8 cellular contexts compared by ENCODE assay signal in the genomic region with DNA sequence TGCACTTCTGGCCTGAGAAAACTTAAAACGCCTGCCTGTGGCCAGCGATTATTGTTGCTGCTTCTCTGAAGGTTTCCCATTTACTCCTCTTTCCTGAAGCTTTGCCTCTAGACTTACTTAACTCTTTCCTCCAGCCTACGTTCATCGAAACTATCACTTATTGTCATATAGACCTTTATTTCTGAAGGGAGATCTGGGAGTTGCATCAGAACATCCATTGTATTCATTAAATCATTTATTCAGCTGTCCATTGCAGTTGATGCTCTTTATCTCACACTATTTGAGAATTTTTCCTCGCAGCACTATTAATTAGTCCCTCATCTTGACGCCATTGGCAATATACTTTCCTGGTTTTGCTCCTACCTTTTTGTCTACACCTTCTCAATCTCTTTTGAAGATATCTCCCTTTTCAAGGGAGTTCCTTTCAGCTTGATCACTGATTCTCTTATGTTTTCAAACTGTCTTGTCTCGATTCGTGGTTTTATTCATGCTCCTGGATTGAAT. TPM values are rescaled to one million over a fixed set of nuclear protein-coding genes. Genes with fewer than 3 reads are reported as not detected.
DNase-seq lines count a peak whose midpoint lies in the region; ATAC-seq, FAIRE-seq and TF ChIP-seq lines count a peak whose summit lies in the region.

No MANE protein-coding gene starts in this region.

- H3K4me3 ChIP-seq in A673 (ENCODE audit: low read depth, low read length, poor library complexity, severe bottlenecking) = peak overlapping the region; percentile 63
- H3K4me3 ChIP-seq in HUES64 (ENCODE audit: low read length) = peak overlapping the region; percentile 73
- peak overlapping the region; percentile 82 to 94 for H3K4me3 ChIP-seq in muscle layer of duodenum (ENCODE audit: low read depth in 1 of 2, low read length in 2 of 2)

- H3K9me3 Mint-ChIP-seq in chondrocyte (ENCODE audit: low read depth) = peaks cover 16% of the 10 kb centered on the region

- H3K9me3 ChIP-seq in A673 (ENCODE audit: low read depth, low read length, poor library complexity, severe bottlenecking) (peaks cover 31% of the 10 kb centered on the region), HUES64 (ENCODE audit: insufficient read depth, low read depth, low read length) (peaks cover 16% of the 10 kb centered on the region), muscle layer of duodenum (ENCODE audit: control insufficient read depth in 1 of 2, low read length in 2 of 2) (peaks cover 6 to 22% of the 10 kb centered on the region in 2 donors)

- ATAC-seq in GM18861 (IDR thresholded peaks at IDR 0.05; ENCODE audit: unreplicated experiment) = no peak
- ATAC-seq in GM21381 (IDR thresholded peaks at IDR 0.05; ENCODE audit: unreplicated experiment) = no peak

- H3K27me3 Mint-ChIP-seq in chondrocyte (ENCODE audit: low read depth) = peaks cover 7% of the 10 kb centered on the region

- H3K27ac Mint-ChIP-seq in chondrocyte (ENCODE audit: unreplicated experiment) = peak overlapping the region; percentile 94

- intact Hi-C loops in A673 (cut with micrococcal nuclease; ENCODE audit: unreplicated experiment) = no loop called here

- peak overlapping the region; percentile 99 for H3K27ac ChIP-seq in A673 (ENCODE audit: low read depth, low read length, poor library complexity, severe bottlenecking)
- H3K27ac ChIP-seq in HUES64 (ENCODE audit: low read depth, low read length) = peak overlapping the region; percentile 89
- H3K27ac ChIP-seq in muscle layer of duodenum (ENCODE audit: low read length) = peak overlapping the region; percentile 10

- TSS peak; percentile 97 for BruUV-seq in A673 (replicated peaks; lab: Mats Ljungman, UMichigan)

- DNase-seq in A673 (ENCODE audit: low spot score) = no peak
- DNase-seq in chondrocyte (ENCODE audit: low spot score) = no peak
- DNase-seq in KBM-7 = no peak
- DNase-seq in RCC 7860 (ENCODE audit: low spot score) = no peak

- in situ Hi-C loops in KBM-7 (cut with MboI; ENCODE audit: low pct_unique_long_range_greater_than_20kb, low sequenced_read_pairs) = no loop called here

- WGBS in HUES64 = 63% methylated on average over 8 of the region's 8 CpGs

- no peaks in the 10 kb centered on the region for H3K36me3 ChIP-seq in A673 (ENCODE audit: insufficient read depth, low read length, poor library complexity, severe bottlenecking)
- no peaks in the 10 kb centered on the region for H3K36me3 ChIP-seq in HUES64 (ENCODE audit: insufficient read depth, low read length)
- peaks cover 0 to 7% of the 10 kb centered on the region in 2 donors for H3K36me3 ChIP-seq in muscle layer of duodenum (ENCODE audit: control insufficient read depth in 1 of 2, insufficient read depth in 2 of 2, low read length in 2 of 2)

- H3K27me3 ChIP-seq in A673 (replicated peaks; ENCODE audit: insufficient read depth, low read depth, low read length, poor library complexity) (peaks cover 9% of the 10 kb centered on the region), HUES64 (ENCODE audit: insufficient read depth, low read length) (peaks cover 7% of the 10 kb centered on the region; the same call in 1 of the 2 replicates), muscle layer of duodenum (ENCODE audit: low read depth, low read length) (no peaks in the 10 kb centered on the region)

- peak overlapping the region; percentile 44 for H3K9ac ChIP-seq in HUES64 (ENCODE audit: low read depth, low read length)

- FAIRE-seq in RCC 7860 (lab: Jason Lieb, UNC) = no peak

- H3K36me3 Mint-ChIP-seq in chondrocyte (ENCODE audit: low read depth) = peaks cover 2% of the 10 kb centered on the region

- TF ChIP-seq CTCF in A673 (conservative IDR thresholded peaks at IDR 0.05; ENCODE audit: low read depth, low read length) = no peak
- no peak for TF ChIP-seq CTCF in chondrocyte (IDR thresholded peaks at IDR 0.05)

- H3K4me1 ChIP-seq in A673 (ENCODE audit: insufficient read depth, low read length, poor library complexity, severe bottlenecking) (no peaks in the 10 kb centered on the region), HUES64 (ENCODE audit: insufficient read depth, low read length) (peaks cover 9% of the 10 kb centered on the region; the same call in 1 of the 2 replicates), muscle layer of duodenum (ENCODE audit: control insufficient read depth in 1 of 2, insufficient read depth in 2 of 2, low read length in 2 of 2) (peaks cover 0 to 13% of the 10 kb centered on the region in 2 donors)

- POLR2A ChIA-PET in A673 (lab: Charles Lee; ENCODE audit: low non-redundant PET) = interaction anchor here (0.6 kb wide), 3 partner anchors 53 to 622 kb away, joined by 3 to 4 read pairs (median 4); no protein-coding TSS in a partner anchor

- CTCF ChIA-PET in A673 (lab: Charles Lee) = interaction anchor here (0.6 kb wide), 1 partner anchor 274 kb away, joined by 3 read pairs; no protein-coding TSS in a partner anchor

- peaks cover 26% of the 10 kb centered on the region for H3K4me1 Mint-ChIP-seq in chondrocyte (ENCODE audit: low read depth)

- peak overlapping the region; percentile 72 for H3K4me3 Mint-ChIP-seq in chondrocyte (ENCODE audit: unreplicated experiment)

RNA-seq across cellular contexts. Expression of a gene that starts 0.7 kb away (rescaled TPM):
- 18.5 and 18.7 TPM in 2 replicates for total RNA-seq in A673 (2021)
- polyA plus RNA-seq in HUES64 (2013, experiment 1 of 2) = 12.5 TPM
- polyA plus RNA-seq in HUES64 (2013, experiment 2 of 2) = 18.0 TPM
- total RNA-seq in chondrocyte = 9.1 to 10.3 TPM (median 9.5 TPM) in 3 replicates

Comparison
In these comparisons a context has a peak if more than half of its experiments do, and no peak if none do; other contexts are left out.
1. H3K27ac ChIP-seq: peak in every context shown above with its lines; median percentile 99 in A673; 89 in HUES64; 10 in muscle layer of duodenum.